ENCODE assay signal across 22 cellular contexts in the genomic region with DNA sequence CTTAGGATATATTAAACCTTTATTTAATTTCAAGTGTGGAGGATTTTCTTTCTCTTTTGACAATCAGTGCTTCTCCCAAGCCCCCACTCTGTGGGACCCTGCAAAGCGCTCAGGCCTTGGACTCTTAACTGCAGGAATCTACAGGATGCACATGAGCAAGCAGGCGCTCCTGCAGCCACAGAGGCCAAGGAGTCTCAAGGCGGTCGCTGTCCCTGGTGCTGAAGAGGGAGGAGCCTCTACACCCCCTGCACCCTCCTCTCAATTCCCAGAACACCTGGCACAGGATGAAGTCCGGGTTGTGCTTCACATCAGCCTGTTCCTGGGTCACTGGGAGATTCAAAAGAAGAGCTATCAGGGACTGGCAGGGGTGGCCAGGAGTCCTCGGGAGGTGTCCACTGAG. TPM values are rescaled to one million over a fixed set of nuclear protein-coding genes. Genes with fewer than 3 reads are reported as not detected.
DNase-seq lines count a peak whose midpoint lies in the region; ATAC-seq, FAIRE-seq and TF ChIP-seq lines count a peak whose summit lies in the region.
"Had no signal": no experiment of that assay in that cellular context is flagged by ENCODE, and none has a peak within 500 bp of the region (broad histone marks: within the 10 kb centered on the region; RNA-seq: fewer than 3 reads in every experiment).

No MANE protein-coding gene starts in this region.

- H3K4me3 Mint-ChIP-seq in activated CD4-positive, alpha-beta T cell treated with anti-CD3 and anti-CD28 coated beads, Interleukin-2, amount 10 ng/mL, durations not matched to agents 24 days and 14 days, result no peak overlapping the region
- no peak overlapping the region for H3K4me3 Mint-ChIP-seq in T-helper 17 cell
- H3K4me3 Mint-ChIP-seq: CD8-positive, alpha-beta memory T cell; H9 had no signal

- CTCF ChIA-PET in A549 (lab: Yijun Ruan, JAX), result interaction anchor here (1.2 kb wide), 1 partner anchor 10 kb away, joined by 3 read pairs; no protein-coding TSS in a partner anchor
- CTCF ChIA-PET in HEK293 (lab: Yijun Ruan, JAX), result no interaction called here

- H3K27ac ChIP-seq in A549 (no peak overlapping the region), HEK293 (ENCODE audit: extremely low read depth, low read depth, low read length) (no peak overlapping the region), caudate nucleus (ENCODE audit: low read depth, low read length) (no peak overlapping the region)
- H3K27ac ChIP-seq: BLaER1 treated with 17β-estradiol and CSF1 and Interleukin-3, amounts not matched to agents 10 nM and 100 nM; RWPE1 had no signal

- POLR2A ChIA-PET in A549 (lab: Yijun Ruan, JAX), result no interaction called here
- POLR2A ChIA-PET in HEK293 (lab: Yijun Ruan, JAX), result no interaction called here

- no peak for ATAC-seq in A549
- no peak for ATAC-seq in T-helper 17 cell

- H3K36me3 Mint-ChIP-seq in activated CD4-positive, alpha-beta T cell treated with anti-CD3 and anti-CD28 coated beads, Interleukin-2, amount 10 ng/mL, durations not matched to agents 24 days and 14 days (ENCODE audit: low read depth), result no peaks in the 10 kb centered on the region
- peaks cover 8% of the 10 kb centered on the region for H3K36me3 Mint-ChIP-seq in T-helper 17 cell (ENCODE audit: low read depth)
- H3K36me3 Mint-ChIP-seq: CD8-positive, alpha-beta memory T cell had no signal

- no peak for TF ChIP-seq EP300 in A549 (IDR thresholded peaks at IDR 0.05)

- no peak for TF ChIP-seq POLR2A in A549 (IDR thresholded peaks at IDR 0.05; ENCODE audit: low read length)

- no peak for TF ChIP-seq CTCF in A549 (IDR thresholded peaks at IDR 0.05)
- no peak for TF ChIP-seq CTCF in HEK293 (tag by site-specific recombination; IDR thresholded peaks at IDR 0.05)

- intact Hi-C loops in activated CD4-positive, alpha-beta T cell treated with anti-CD3 and anti-CD28 coated beads, Interleukin-2, amount 10 ng/mL, durations not matched to agents 24 days and 14 days (cut with micrococcal nuclease), result no loop called here

- no peaks in the 10 kb centered on the region for H3K27me3 Mint-ChIP-seq in activated CD4-positive, alpha-beta T cell treated with anti-CD3 and anti-CD28 coated beads, Interleukin-2, amount 10 ng/mL, durations not matched to agents 24 days and 14 days
- peaks cover 50% of the 10 kb centered on the region for H3K27me3 Mint-ChIP-seq in T-helper 17 cell

- DNase-seq in activated CD4-positive, alpha-beta T cell treated with anti-CD3 and anti-CD28 coated beads, Interleukin-2, amount 10 ng/mL, durations not matched to agents 24 days and 14 days, result peak; percentile 58
- no peak for DNase-seq in activated CD4-positive, alpha-beta T cell treated with anti-CD3 and anti-CD28 coated beads for 4 hours
- DNase-seq in A549 (ENCODE audit: low read depth in 1 of 2, low spot score in 1 of 2), result no peak
- peak; percentile 42 for DNase-seq in RPMI8226
- DNase-seq in caudate nucleus (lab: John Stamatoyannopoulos, UW), result no peak
- DNase-seq in activated CD8-positive, alpha-beta memory T cell treated with anti-CD3 and anti-CD28 coated beads, Interleukin-2, amount 50 U/mL, for 4 hours, result no peak
- no peak for DNase-seq in T-helper 17 cell
- DNase-seq: CD8-positive, alpha-beta memory T cell; DMS53; H9; KBM-7; MV-4-11; NCI-H1417 treated with DMSO at 0.1 percent for 48 hours; NCI-H187 treated with DMSO at 0.1 percent for 48 hours; NCI-H2227 treated with DMSO at 0.1 percent for 48 hours; NCI-H524; NCI-H82; SIG-M5 had no signal

- no peaks in the 10 kb centered on the region for H3K4me1 Mint-ChIP-seq in activated CD4-positive, alpha-beta T cell treated with anti-CD3 and anti-CD28 coated beads, Interleukin-2, amount 10 ng/mL, durations not matched to agents 24 days and 14 days
- H3K4me1 Mint-ChIP-seq in T-helper 17 cell, result no peaks in the 10 kb centered on the region
- H3K4me1 Mint-ChIP-seq: CD8-positive, alpha-beta memory T cell; H9 had no signal

- H3K9me3 Mint-ChIP-seq in activated CD4-positive, alpha-beta T cell treated with anti-CD3 and anti-CD28 coated beads, Interleukin-2, amount 10 ng/mL, durations not matched to agents 24 days and 14 days, result no peaks in the 10 kb centered on the region
- H3K9me3 Mint-ChIP-seq: CD8-positive, alpha-beta memory T cell had no signal

- WGBS in A549 (ENCODE audit: missing lambda C conversion rate), result 53% methylated on average over 6 of the region's 6 CpGs

- H3K27ac Mint-ChIP-seq in activated CD4-positive, alpha-beta T cell treated with anti-CD3 and anti-CD28 coated beads, Interleukin-2, amount 10 ng/mL, durations not matched to agents 24 days and 14 days, result no peak overlapping the region
- H3K27ac Mint-ChIP-seq in T-helper 17 cell, result no peak overlapping the region
- H3K27ac Mint-ChIP-seq: CD8-positive, alpha-beta memory T cell; H9 had no signal

- TF ChIP-seq RAD21 in A549 (conservative IDR thresholded peaks at IDR 0.05 in 1 of 2, IDR thresholded peaks at IDR 0.05 in 1 of 2), result no peak

- H3K4me2 ChIP-seq in A549, result no peak overlapping the region
- H3K4me2 ChIP-seq: BLaER1 treated with 17β-estradiol and CSF1 and Interleukin-3, amounts not matched to agents 10 nM and 100 nM had no signal

- H3K4me1 ChIP-seq in A549 (no peaks in the 10 kb centered on the region), HEK293 (ENCODE audit: control insufficient read depth, insufficient read depth, low read length) (no peaks in the 10 kb centered on the region)
- H3K4me1 ChIP-seq: BLaER1 treated with 17β-estradiol and CSF1 and Interleukin-3, amounts not matched to agents 10 nM and 100 nM had no signal

- no peak overlapping the region for H3K4me3 ChIP-seq in A549
- no peak overlapping the region for H3K4me3 ChIP-seq in HEK293 (ENCODE audit: low read depth, low read length)
- H3K4me3 ChIP-seq: BLaER1 treated with 17β-estradiol and CSF1 and Interleukin-3, amounts not matched to agents 10 nM and 100 nM had no signal

- FAIRE-seq in A549 (lab: Jason Lieb, UNC), result no peak
- FAIRE-seq: A204.1 had no signal

- H3K9me3 ChIP-seq in A549 (no peaks in the 10 kb centered on the region), HEK293 (ENCODE audit: control insufficient read depth, insufficient read depth, low read depth, low read length) (no peaks in the 10 kb centered on the region), T-helper 17 cell (ENCODE audit: control insufficient read depth, low read length, poor library complexity, severe bottlenecking) (no peaks in the 10 kb centered on the region)

- no peaks in the 10 kb centered on the region for H3K36me3 ChIP-seq in HEK293 (ENCODE audit: control insufficient read depth in 2 of 2, insufficient read depth in 1 of 2, low read length in 2 of 2)
- H3K36me3 ChIP-seq: BLaER1 treated with 17β-estradiol and CSF1 and Interleukin-3, amounts not matched to agents 10 nM and 100 nM had no signal

TF ChIP-seq in A549, 52 proteins besides CTCF, POLR2A, EP300 and RAD21 (continues in another document):
- TF ChIP-seq, protein P1, sequence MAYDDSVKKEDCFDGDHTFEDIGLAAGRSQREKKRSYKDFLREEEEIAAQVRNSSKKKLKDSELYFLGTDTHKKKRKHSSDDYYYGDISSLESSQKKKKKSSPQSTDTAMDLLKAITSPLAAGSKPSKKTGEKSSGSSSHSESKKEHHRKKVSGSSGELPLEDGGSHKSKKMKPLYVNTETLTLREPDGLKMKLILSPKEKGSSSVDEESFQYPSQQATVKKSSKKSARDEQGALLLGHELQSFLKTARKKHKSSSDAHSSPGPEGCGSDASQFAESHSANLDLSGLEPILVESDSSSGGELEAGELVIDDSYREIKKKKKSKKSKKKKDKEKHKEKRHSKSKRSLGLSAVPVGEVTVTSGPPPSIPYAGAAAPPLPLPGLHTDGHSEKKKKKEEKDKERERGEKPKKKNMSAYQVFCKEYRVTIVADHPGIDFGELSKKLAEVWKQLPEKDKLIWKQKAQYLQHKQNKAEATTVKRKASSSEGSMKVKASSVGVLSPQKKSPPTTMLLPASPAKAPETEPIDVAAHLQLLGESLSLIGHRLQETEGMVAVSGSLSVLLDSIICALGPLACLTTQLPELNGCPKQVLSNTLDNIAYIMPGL (CRISPR knock-in tag; IDR thresholded peaks at IDR 0.05; ENCODE audit: borderline replicate concordance), result no peak

TF ChIP-seq in HEK293, 187 proteins besides CTCF, POLR2A, EP300 and RAD21 (continues in another document):
- TF ChIP-seq HOXD13 (CRISPR knock-in tag; IDR thresholded peaks at IDR 0.05; ENCODE audit: borderline replicate concordance) (no peak), ZNF140 (tag by site-specific recombination; IDR thresholded peaks at IDR 0.05) (no peak)

RNA-seq across cellular contexts. Expression of a gene that starts 13.5 kb away (rescaled TPM):
- not detected in 2 replicates for total RNA-seq in activated CD4-positive, alpha-beta T cell treated with anti-CD3 and anti-CD28 coated beads, Interleukin-2, amount 10 ng/mL, durations not matched to agents 24 days and 14 days
- polyA plus RNA-seq in A549 (2011; rRNA removed), result not detected in 2 replicates
- not detected in 2 replicates for polyA plus RNA-seq in A549 (2012; cell fraction: cytosol; rRNA removed)
- polyA plus RNA-seq in A549 (2012; cell fraction: nucleus; rRNA removed), result not detected in 2 replicates
- polyA plus RNA-seq in A549 (2017; fragmentation: RNase III; extraction: RNeasy Plus Mini Kit Qiagen cat#74134 plus additional on column Dnase treatment), result not detected in 3 replicates
- not detected in 2 replicates for polyA minus RNA-seq in A549 (2011; rRNA and poly(A)+ RNA removed)
- not detected for total RNA-seq in T-helper 17 cell
- total RNA-seq: CD8-positive, alpha-beta memory T cell; H9 had no signal
- polyA plus RNA-seq: CD8-positive, alpha-beta memory T cell had no signal

RNA-seq across cellular contexts. Expression of a gene that starts 28.0 kb away (rescaled TPM):
- not detected in 2 replicates for total RNA-seq in activated CD4-positive, alpha-beta T cell treated with anti-CD3 and anti-CD28 coated beads, Interleukin-2, amount 10 ng/mL, durations not matched to agents 24 days and 14 days
- polyA plus RNA-seq in A549 (2011; rRNA removed), result 26.2 and 34.2 TPM in 2 replicates
- 20.1 and 20.7 TPM in 2 replicates for polyA plus RNA-seq in A549 (2012; cell fraction: cytosol; rRNA removed)
- 45.1 and 48.8 TPM in 2 replicates for polyA plus RNA-seq in A549 (2012; cell fraction: nucleus; rRNA removed)
- 3.0 to 4.6 TPM (median 4.0 TPM) in 3 replicates for polyA plus RNA-seq in A549 (2017; fragmentation: RNase III; extraction: RNeasy Plus Mini Kit Qiagen cat#74134 plus additional on column Dnase treatment)
- 48.1 and 49.4 TPM in 2 replicates for polyA minus RNA-seq in A549 (2011; rRNA and poly(A)+ RNA removed)
- total RNA-seq in T-helper 17 cell, result not detected
- total RNA-seq: CD8-positive, alpha-beta memory T cell; H9 had no signal
- polyA plus RNA-seq: CD8-positive, alpha-beta memory T cell had no signal

Comparison
In these comparisons a context has a peak if more than half of its experiments do, and no peak if none do; other contexts are left out.
1. DNase-seq: peak in activated CD4-positive, alpha-beta T cell treated with anti-CD3 and anti-CD28 coated beads, Interleukin-2, amount 10 ng/mL, durations not matched to agents 24 days and 14 days (single experiment) and RPMI8226 (single experiment); none in activated CD4-positive, alpha-beta T cell treated with anti-CD3 and anti-CD28 coated beads for 4 hours (0 of 2), A549 (0 of 2), caudate nucleus (0 of 61), activated CD8-positive, alpha-beta memory T cell treated with anti-CD3 and anti-CD28 coated beads, Interleukin-2, amount 50 U/mL, for 4 hours (single experiment) and T-helper 17 cell (0 of 3).